In genomic region chr5:170145462-170145861, GRCh38 we compare ENCODE assay signal across 1 cellular context.
TF ChIP-seq lines count a peak whose summit lies in the region.

No MANE protein-coding gene starts in this region.

TF ChIP-seq in GM12878, 131 proteins besides CTCF, POLR2A, EP300 and RAD21 (continued from another document):
- no peak for TF ChIP-seq USF2 (IDR thresholded peaks at IDR 0.05; ENCODE audit: borderline replicate concordance, low read depth, low read length)
